ENCODE assay signal across 23 cellular contexts in the genomic region with DNA sequence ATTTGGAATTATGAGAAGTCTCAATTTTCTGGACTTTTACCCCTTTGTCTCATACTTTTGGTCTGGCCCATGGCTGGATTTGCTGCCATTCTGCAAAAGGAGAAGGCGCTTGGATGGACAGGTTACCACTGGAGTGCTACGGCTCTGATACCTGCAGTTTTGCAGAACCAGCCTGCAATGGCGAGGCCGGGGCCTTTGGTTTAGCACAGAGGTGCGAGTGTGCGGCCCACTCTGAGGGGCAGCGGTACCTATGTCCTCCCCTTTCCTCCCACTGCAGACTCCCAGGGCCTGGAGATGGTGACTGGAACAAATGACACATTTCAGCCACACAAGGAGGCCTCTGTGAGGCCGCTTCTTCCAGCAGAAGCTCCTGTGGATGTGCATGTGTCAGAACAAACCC.
"Had no signal": no experiment of that assay in that cellular context is flagged by ENCODE, and none has a peak within 500 bp of the region (broad histone marks: within the 10 kb centered on the region; RNA-seq: fewer than 3 reads in every experiment).

No MANE protein-coding gene starts in this region.

- H3K27ac Mint-ChIP-seq: activated CD4-positive, alpha-beta memory T cell treated with anti-CD3 and anti-CD28 coated beads for 36 hours; activated CD4-positive, alpha-beta T cell treated with anti-CD3 and anti-CD28 coated beads for 36 hours; activated CD4-positive, alpha-beta T cell treated with anti-CD3 and anti-CD28 coated beads, Interleukin-2, amount 10 ng/mL, durations not matched to agents 24 days and 14 days; activated CD8-positive, alpha-beta T cell treated with anti-CD3 and anti-CD28 coated beads, Interleukin-2, amount 10 ng/mL, durations not matched to agents 7 days and 5 days; activated naive CD8-positive, alpha-beta T cell; activated T-helper 17 cell treated with anti-CD3 and anti-CD28 coated beads, Interleukin-2, amount 50 U/mL, for 72 hours had no signal

- H3K27ac ChIP-seq: brain microvascular endothelial cell, foreskin keratinocyte, gastrocnemius medialis had no signal

- H3K4me3 Mint-ChIP-seq: activated CD4-positive, alpha-beta memory T cell treated with anti-CD3 and anti-CD28 coated beads for 36 hours; activated CD4-positive, alpha-beta T cell treated with anti-CD3 and anti-CD28 coated beads for 36 hours; activated CD4-positive, alpha-beta T cell treated with anti-CD3 and anti-CD28 coated beads, Interleukin-2, amount 10 ng/mL, durations not matched to agents 24 days and 14 days; activated CD8-positive, alpha-beta T cell treated with anti-CD3 and anti-CD28 coated beads, Interleukin-2, amount 10 ng/mL, durations not matched to agents 7 days and 5 days; activated naive CD8-positive, alpha-beta T cell; activated T-cell treated with anti-CD3 and anti-CD28 coated beads, Interleukin-2, amount 50 U/mL, for 4 hours; activated T-helper 17 cell treated with anti-CD3 and anti-CD28 coated beads, Interleukin-2, amount 50 U/mL, for 72 hours; central memory CD8-positive, alpha-beta T cell had no signal

- H3K27me3 ChIP-seq: brain microvascular endothelial cell, foreskin keratinocyte, gastrocnemius medialis had no signal

- H3K4me3 ChIP-seq: gastrocnemius medialis had no signal

- DNase-seq: activated CD4-positive, alpha-beta memory T cell treated with anti-CD3 and anti-CD28 coated beads for 36 hours; activated CD4-positive, alpha-beta T cell treated with anti-CD3 and anti-CD28 coated beads for 36 hours; activated CD4-positive, alpha-beta T cell treated with anti-CD3 and anti-CD28 coated beads, Interleukin-2, amount 10 ng/mL, durations not matched to agents 24 days and 14 days; activated CD4-positive, CD25-positive, alpha-beta regulatory T cell; activated CD4-positive, CD25-positive, alpha-beta regulatory T cell treated with anti-CD3 and anti-CD28 coated beads, Interleukin-2, amount 50 U/mL, for 72 hours; activated CD8-positive, alpha-beta T cell treated with anti-CD3 and anti-CD28 coated beads, Interleukin-2, amount 10 ng/mL, durations not matched to agents 7 days and 5 days; activated effector memory CD4-positive, alpha-beta T cell treated with Interleukin-2 at 50 U/mL for 16 hours; activated gamma-delta T cell treated with Interleukin-2 at 50 U/mL for 16 hours; activated naive CD4-positive, alpha-beta T cell treated with anti-CD3 and anti-CD28 coated beads, Interleukin-2, amount 50 U/mL, for 16 hours; activated naive CD4-positive, alpha-beta T cell treated with Interleukin-2 at 50 U/mL for 16 hours; activated T-cell treated with anti-CD3 and anti-CD28 coated beads, Interleukin-2, amount 50 U/mL, for 4 hours; amniotic stem cell; anterior cingulate cortex; brain microvascular endothelial cell; cortex of kidney; effector CD8-positive, alpha-beta T cell; foreskin keratinocyte; gastrocnemius medialis; T-helper 2 cell had no signal

- H3K9me3 ChIP-seq: gastrocnemius medialis had no signal

- H3K9me3 Mint-ChIP-seq: activated CD4-positive, alpha-beta memory T cell treated with anti-CD3 and anti-CD28 coated beads for 36 hours; activated CD4-positive, alpha-beta T cell treated with anti-CD3 and anti-CD28 coated beads, Interleukin-2, amount 10 ng/mL, durations not matched to agents 24 days and 14 days; activated T-cell treated with anti-CD3 and anti-CD28 coated beads, Interleukin-2, amount 50 U/mL, for 4 hours; activated T-helper 17 cell treated with anti-CD3 and anti-CD28 coated beads, Interleukin-2, amount 50 U/mL, for 72 hours; central memory CD8-positive, alpha-beta T cell had no signal

- H3K4me1 ChIP-seq: foreskin keratinocyte, gastrocnemius medialis had no signal

- H3K27me3 Mint-ChIP-seq: activated CD4-positive, alpha-beta memory T cell treated with anti-CD3 and anti-CD28 coated beads for 36 hours; activated CD4-positive, alpha-beta T cell treated with anti-CD3 and anti-CD28 coated beads for 36 hours; activated CD4-positive, alpha-beta T cell treated with anti-CD3 and anti-CD28 coated beads, Interleukin-2, amount 10 ng/mL, durations not matched to agents 24 days and 14 days; activated naive CD8-positive, alpha-beta T cell; activated T-helper 17 cell treated with anti-CD3 and anti-CD28 coated beads, Interleukin-2, amount 50 U/mL, for 72 hours; central memory CD8-positive, alpha-beta T cell had no signal

- ATAC-seq: activated CD4-positive, alpha-beta T cell treated with anti-CD3 and anti-CD28 coated beads for 36 hours; activated CD8-positive, alpha-beta T cell treated with anti-CD3 and anti-CD28 coated beads, Interleukin-2, amount 10 ng/mL, durations not matched to agents 7 days and 5 days; activated T-cell treated with anti-CD3 and anti-CD28 coated beads, Interleukin-2, amount 50 U/mL, for 4 hours; activated T-helper 17 cell treated with anti-CD3 and anti-CD28 coated beads, Interleukin-2, amount 50 U/mL, for 72 hours; esophagus mucosa; foreskin keratinocyte; gastrocnemius medialis had no signal

- H3K4me1 Mint-ChIP-seq: activated CD4-positive, alpha-beta T cell treated with anti-CD3 and anti-CD28 coated beads for 36 hours; activated T-helper 17 cell treated with anti-CD3 and anti-CD28 coated beads, Interleukin-2, amount 50 U/mL, for 72 hours had no signal
